16 cellular contexts compared by ENCODE assay signal in the genomic region with DNA sequence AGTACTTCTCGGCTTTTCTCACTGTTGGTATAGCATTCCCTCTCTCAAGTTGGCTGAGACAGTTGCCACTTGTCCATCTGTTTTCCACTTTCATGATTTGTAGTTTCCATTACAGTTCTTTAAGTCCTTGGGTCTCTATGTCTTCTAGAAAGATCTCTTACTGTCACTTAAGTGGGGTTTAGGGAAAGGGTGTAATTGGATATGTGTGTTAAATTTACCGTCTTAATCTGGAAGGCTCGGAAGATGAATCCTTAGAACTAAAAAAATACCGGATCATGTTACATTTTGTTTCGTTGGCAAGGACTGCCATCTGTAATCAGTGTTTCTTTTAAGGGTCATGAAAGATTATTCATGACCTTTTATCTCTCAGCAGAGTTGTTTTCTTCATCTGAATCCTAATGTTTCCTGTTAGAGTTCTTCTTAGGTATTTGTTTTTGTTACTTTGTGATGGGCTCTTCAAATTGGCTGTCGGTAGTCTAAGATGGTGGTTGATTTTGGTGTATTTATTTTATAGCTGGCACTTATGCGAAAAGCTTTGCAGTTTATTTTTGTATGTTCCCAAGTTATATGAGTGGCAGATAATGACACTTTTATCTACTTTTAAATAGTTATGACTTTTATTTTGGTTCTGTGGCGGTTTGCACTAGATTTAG. TPM values are rescaled to one million over a fixed set of nuclear protein-coding genes. Genes with fewer than 3 reads are reported as not detected.
DNase-seq lines count a peak whose midpoint lies in the region; ATAC-seq, FAIRE-seq and TF ChIP-seq lines count a peak whose summit lies in the region.
"Had no signal": no experiment of that assay in that cellular context is flagged by ENCODE, and none has a peak within 500 bp of the region (broad histone marks: within the 10 kb centered on the region; RNA-seq: fewer than 3 reads in every experiment).

No MANE protein-coding gene starts in this region.

- H3K9me3 ChIP-seq in cardiac muscle cell (ENCODE audit: low read depth), result no peaks in the 10 kb centered on the region
- H3K9me3 ChIP-seq in keratinocyte (ENCODE audit: control insufficient read depth, low read depth, low read length), result no peaks in the 10 kb centered on the region
- H3K9me3 ChIP-seq in thoracic aorta, result no peaks in the 10 kb centered on the region
- H3K9me3 ChIP-seq: HAP-1 had no signal

- dilution Hi-C loops in keratinocyte (cut with MboI; ENCODE audit: extremely low pct_ligation_motif_present, low sequenced_read_pairs), result no loop called here

- no peak overlapping the region for H2AFZ ChIP-seq in keratinocyte (ENCODE audit: control insufficient read depth, low read length)

- H3K9me1 ChIP-seq in keratinocyte (ENCODE audit: control insufficient read depth, extremely low read depth, insufficient read depth, low read length), result no peaks in the 10 kb centered on the region

- no peak for TF ChIP-seq CTCF in cardiac muscle cell (IDR thresholded peaks at IDR 0.05; ENCODE audit: low read depth, low read length)
- no peak for TF ChIP-seq CTCF in keratinocyte (optimal IDR thresholded peaks at IDR 0.05 in 1 of 3, IDR thresholded peaks at IDR 0.05 in 1 of 3, conservative IDR thresholded peaks at IDR 0.05 in 1 of 3; ENCODE audit: extremely low read depth in 1 of 3, insufficient read depth in 2 of 3, low read length in 3 of 3)
- no peak for TF ChIP-seq CTCF in thoracic aorta (IDR thresholded peaks at IDR 0.05)

- DNase-seq in cardiac muscle cell (ENCODE audit: low read depth in 1 of 2, low spot score in 1 of 2) (no peak), left cardiac atrium (no peak), RPMI7951 (ENCODE audit: low read depth) (peak; percentile 59), keratinocyte (ENCODE audit: low read depth, low spot score) (no peak), thoracic aorta (ENCODE audit: low spot score) (no peak), nucleus accumbens (lab: John Stamatoyannopoulos, UW) (no peak)
- DNase-seq: activated T-cell treated with anti-CD3 and anti-CD28 coated beads, Interleukin-2, amount 50 U/mL, for 72 hours; CD4-positive, CD25-positive, alpha-beta regulatory T cell; glutamatergic neuron; islet precursor cell; NCI-H1105; NCI-H774 had no signal

- H3K9ac ChIP-seq in keratinocyte (ENCODE audit: control insufficient read depth, extremely low read depth, insufficient read depth, low read length), result no peak overlapping the region

- H3K79me2 ChIP-seq in keratinocyte (ENCODE audit: control insufficient read depth, insufficient read depth, low read length), result peaks cover 90% of the 10 kb centered on the region

- H3K4me1 ChIP-seq in cardiac muscle cell (ENCODE audit: low read depth) (peaks cover 29% of the 10 kb centered on the region), keratinocyte (ENCODE audit: control insufficient read depth, extremely low read depth, insufficient read depth, low read length) (peaks cover 12% of the 10 kb centered on the region), thoracic aorta (ENCODE audit: control insufficient read depth in 1 of 2, low read depth in 2 of 2) (peaks cover 5 to 24% of the 10 kb centered on the region in 2 donors)

- no peaks in the 10 kb centered on the region for H3K27me3 ChIP-seq in cardiac muscle cell
- H3K27me3 ChIP-seq in keratinocyte (ENCODE audit: control insufficient read depth, extremely low read depth, insufficient read depth, low read length), result no peaks in the 10 kb centered on the region
- no peaks in the 10 kb centered on the region for H3K27me3 ChIP-seq in thoracic aorta (replicated peaks; ENCODE audit: insufficient read depth)

- no peaks in the 10 kb centered on the region for H3K36me3 ChIP-seq in cardiac muscle cell
- no peaks in the 10 kb centered on the region for H3K36me3 ChIP-seq in keratinocyte (ENCODE audit: control insufficient read depth in 2 of 2, extremely low read depth in 1 of 2, insufficient read depth in 2 of 2, low read length in 2 of 2)
- H3K36me3 ChIP-seq in thoracic aorta, result no peaks in the 10 kb centered on the region
- H3K36me3 ChIP-seq: HAP-1 had no signal

- FAIRE-seq in keratinocyte (lab: Jason Lieb, UNC), result no peak

- ATAC-seq in left cardiac atrium (no peak), thoracic aorta (ENCODE audit: insufficient number of reproducible peaks, low FRiP score, low read depth) (no peak), esophagus mucosa (no peak), HG03039 (IDR thresholded peaks at IDR 0.05; ENCODE audit: unreplicated experiment) (no peak)
- ATAC-seq: activated T-cell treated with anti-CD3 and anti-CD28 coated beads, Interleukin-2, amount 50 U/mL, for 72 hours had no signal

- H3K4me3 ChIP-seq in cardiac muscle cell, result no peak overlapping the region
- no peak overlapping the region for H3K4me3 ChIP-seq in keratinocyte (ENCODE audit: control insufficient read depth in 2 of 3, extremely low read depth in 1 of 3, insufficient read depth in 2 of 3, low read depth in 1 of 3, low read length in 3 of 3)
- H3K4me3 ChIP-seq in thoracic aorta, result peak overlapping the region; percentile 24
- H3K4me3 ChIP-seq: HAP-1 had no signal

- no peaks in the 10 kb centered on the region for H4K20me1 ChIP-seq in keratinocyte (ENCODE audit: control insufficient read depth, extremely low read depth, insufficient read depth, low read length)

- H3K27ac ChIP-seq in cardiac muscle cell (peak overlapping the region; percentile 61), keratinocyte (ENCODE audit: control insufficient read depth, insufficient read depth, low read length) (no peak overlapping the region), thoracic aorta (no peak overlapping the region)
- H3K27ac ChIP-seq: RWPE1 had no signal

- H3K4me2 ChIP-seq in keratinocyte (ENCODE audit: control insufficient read depth, extremely low read depth, insufficient read depth, low read depth, low read length), result peak overlapping the region; percentile 5

- intact Hi-C loops in left cardiac atrium (cut with DNase I), result loop anchor here in 1 of 2 donors (10.0 kb wide), 1 partner anchor 1461 kb away; a partner anchor contains a TSS

RNA-seq across cellular contexts. Expression of a gene that starts 21.7 kb away (rescaled TPM):
- total RNA-seq in cardiac muscle cell (30.1 and 33.2 TPM in 2 replicates), left cardiac atrium (10 to 100 TPM; 22.9 to 27.3 TPM), thoracic aorta (10 to 100 TPM; 12.3 to 43.8 TPM), esophagus mucosa (10.0 TPM)
- polyA plus RNA-seq in cardiac muscle cell (15.5 and 19.4 TPM in 2 replicates), keratinocyte (21.4 to 29.5 TPM (median 22.9 TPM) in 3 replicates)
- total RNA-seq in RPMI7951 (2014; rRNA removed; shearing (Covaris generic)), result 43.7 and 45.3 TPM in 2 replicates
- 9.0 TPM for polyA plus RNA-seq in keratinocyte (2011; ENCODE audit: low read depth)
- polyA plus RNA-seq in keratinocyte (2011; cell fraction: cytosol; rRNA removed), result 17.8 and 28.5 TPM in 2 replicates
- 34.5 and 36.9 TPM in 2 replicates for polyA plus RNA-seq in keratinocyte (2011; cell fraction: nucleus; rRNA removed)
- polyA plus RNA-seq in keratinocyte (2012; ENCODE audit: low replicate concordance), result 12.5 and 14.2 TPM in 2 replicates
- polyA minus RNA-seq in keratinocyte, result 26.0 to 79.4 TPM (median 71.8 TPM) in 3 replicates
- 21.3 TPM for polyA minus RNA-seq in keratinocyte (2011; cell fraction: cytosol; rRNA and poly(A)+ RNA removed)
- 18.3 and 39.4 TPM in 2 replicates for polyA minus RNA-seq in keratinocyte (2011; cell fraction: nucleus; rRNA and poly(A)+ RNA removed)
